13 cellular contexts compared by ENCODE assay signal in genomic region chr20:63973160-63973479, GRCh38. TPM values are rescaled to one million over a fixed set of nuclear protein-coding genes. Genes with fewer than 3 reads are reported as not detected.
DNase-seq lines count a peak whose midpoint lies in the region; ATAC-seq, FAIRE-seq and TF ChIP-seq lines count a peak whose summit lies in the region.
"Had no signal": no experiment of that assay in that cellular context is flagged by ENCODE, and none has a peak within 500 bp of the region (broad histone marks: within the 10 kb centered on the region; RNA-seq: fewer than 3 reads in every experiment).

No MANE protein-coding gene starts in this region.

- 97% methylated on average over 3 of the region's 3 CpGs for WGBS in A549 (ENCODE audit: missing lambda C conversion rate)
- WGBS in GM23248 (ENCODE audit: low coverage in 1 of 2, low lambda C conversion rate in 2 of 2, missing lambda C conversion rate in 2 of 2), 2 experiments = 98% methylated on average over 3 of the region's 3 CpGs

- peak overlapping the region; percentile 90 for H2AFZ ChIP-seq in GM23248

- H3K9me3 Mint-ChIP-seq in chondrocyte (ENCODE audit: low read depth) = no peaks in the 10 kb centered on the region
- no peaks in the 10 kb centered on the region for H3K9me3 Mint-ChIP-seq in naive thymus-derived CD4-positive, alpha-beta T cell
- H3K9me3 Mint-ChIP-seq: activated CD4-positive, alpha-beta T cell treated with anti-CD3 and anti-CD28 coated beads, Interleukin-2, amount 10 ng/mL, durations not matched to agents 7 days and 5 days; activated naive CD8-positive, alpha-beta T cell treated with anti-CD3 and anti-CD28 coated beads, Interleukin-2, amount 50 U/mL, for 24 hours; IgD-negative memory B cell had no signal

- H3K36me3 Mint-ChIP-seq in chondrocyte (ENCODE audit: low read depth) = no peaks in the 10 kb centered on the region
- H3K36me3 Mint-ChIP-seq in naive thymus-derived CD4-positive, alpha-beta T cell = peaks cover 0 to 25% (median 3%) of the 10 kb centered on the region in 5 donors
- H3K36me3 Mint-ChIP-seq: IgD-negative memory B cell had no signal

- CTCF ChIA-PET in A549 (lab: Yijun Ruan, JAX) = interaction anchor here (0.6 to 3.6 kb wide), 54 partner anchors 10 to 750 kb away, joined by 3 to 48 read pairs (median 6); partner anchors contain the start of genes PTK6, TCEA2, TPD52L2 and UCKL1
- CTCF ChIA-PET in naive thymus-derived CD4-positive, alpha-beta T cell (lab: Charles Lee) = interaction anchor here (0.6 to 1.8 kb wide), 12 partner anchors 9 to 750 kb away, joined by 3 to 8 read pairs (median 3); partner anchors contain the start of genes OPRL1 and UCKL1

- TF ChIP-seq POLR2A in A549 (IDR thresholded peaks at IDR 0.05; ENCODE audit: low read length) = no peak

- in situ Hi-C loops in GM23248 (cut with MboI) = no loop called here

- H3K9me3 ChIP-seq in A549 (no peaks in the 10 kb centered on the region), GM23248 (ENCODE audit: low read depth) (no peaks in the 10 kb centered on the region), mucosa of descending colon (no peaks in the 10 kb centered on the region)
- no peaks in the 10 kb centered on the region for H3K9me3 ChIP-seq in naive thymus-derived CD4-positive, alpha-beta T cell (ENCODE audit: control insufficient read depth in 2 of 3, low read length in 3 of 3)
- H3K9me3 ChIP-seq: HAP-1, right atrium auricular region had no signal

- H3K27me3 ChIP-seq in GM23248 (replicated peaks; ENCODE audit: insufficient read depth) = no peaks in the 10 kb centered on the region
- H3K27me3 ChIP-seq in naive thymus-derived CD4-positive, alpha-beta T cell (ENCODE audit: control insufficient read depth in 2 of 2, insufficient read depth in 2 of 2, low read length in 2 of 2) = no peaks in the 10 kb centered on the region
- H3K27me3 ChIP-seq: right atrium auricular region had no signal

- POLR2A ChIA-PET in A549 (lab: Yijun Ruan, JAX) = interaction anchor here (0.6 to 1.8 kb wide), 4 partner anchors 16 to 435 kb away, joined by 3 to 10 read pairs (median 6); partner anchors contain the start of genes PTK6 and TPD52L2
- POLR2A ChIA-PET in naive thymus-derived CD4-positive, alpha-beta T cell (lab: Charles Lee) = interaction anchor here (0.9 to 1.4 kb wide), 5 partner anchors 14 to 345 kb away, joined by 3 to 4 read pairs (median 4); no protein-coding TSS in a partner anchor

- peaks cover 30% of the 10 kb centered on the region for H3K4me1 Mint-ChIP-seq in chondrocyte (ENCODE audit: low read depth)
- peaks cover 31 to 65% (median 57%) of the 10 kb centered on the region in 7 donors for H3K4me1 Mint-ChIP-seq in naive thymus-derived CD4-positive, alpha-beta T cell

- H3K9ac ChIP-seq in GM23248 = no peak overlapping the region

- peaks cover 8% of the 10 kb centered on the region for H3F3A ChIP-seq in GM23248 (ENCODE audit: insufficient read depth)

- no peak for TF ChIP-seq CTCF in A549 (IDR thresholded peaks at IDR 0.05)
- TF ChIP-seq CTCF in chondrocyte (IDR thresholded peaks at IDR 0.05) = no peak
- no peak for TF ChIP-seq CTCF in mucosa of descending colon (IDR thresholded peaks at IDR 0.05)

- H3K36me3 ChIP-seq in GM23248 (ENCODE audit: low read depth) (no peaks in the 10 kb centered on the region), mucosa of descending colon (ENCODE audit: low read depth) (no peaks in the 10 kb centered on the region)
- peaks cover 0 to 14% (median 0%) of the 10 kb centered on the region in 3 experiments for H3K36me3 ChIP-seq in naive thymus-derived CD4-positive, alpha-beta T cell (ENCODE audit: control insufficient read depth in 2 of 3, insufficient read depth in 3 of 3, low read length in 3 of 3)
- H3K36me3 ChIP-seq: right atrium auricular region had no signal

- no peaks in the 10 kb centered on the region for H3K27me3 Mint-ChIP-seq in chondrocyte (ENCODE audit: low read depth)
- peaks cover 0 to 2% (median 0%) of the 10 kb centered on the region in 5 donors for H3K27me3 Mint-ChIP-seq in naive thymus-derived CD4-positive, alpha-beta T cell
- H3K27me3 Mint-ChIP-seq: activated naive CD8-positive, alpha-beta T cell treated with anti-CD3 and anti-CD28 coated beads, Interleukin-2, amount 50 U/mL, for 24 hours; IgD-negative memory B cell had no signal

- peak overlapping the region; percentile 79 for H3K27ac Mint-ChIP-seq in chondrocyte (ENCODE audit: unreplicated experiment)
- H3K27ac Mint-ChIP-seq in naive thymus-derived CD4-positive, alpha-beta T cell = peak overlapping the region in 7 of 9 donors; percentile 2 to 88 (median 38)
- H3K27ac Mint-ChIP-seq: activated CD4-positive, alpha-beta T cell treated with anti-CD3 and anti-CD28 coated beads, Interleukin-2, amount 10 ng/mL, durations not matched to agents 7 days and 5 days; activated naive CD8-positive, alpha-beta T cell treated with anti-CD3 and anti-CD28 coated beads, Interleukin-2, amount 50 U/mL, for 24 hours had no signal

- H3K4me3 Mint-ChIP-seq in chondrocyte (ENCODE audit: unreplicated experiment) = peak overlapping the region; percentile 64
- H3K4me3 Mint-ChIP-seq in naive thymus-derived CD4-positive, alpha-beta T cell = peak overlapping the region in 1 of 10 donors; percentile 21
- H3K4me3 Mint-ChIP-seq: activated CD4-positive, alpha-beta T cell treated with anti-CD3 and anti-CD28 coated beads, Interleukin-2, amount 10 ng/mL, durations not matched to agents 7 days and 5 days; activated naive CD8-positive, alpha-beta T cell treated with anti-CD3 and anti-CD28 coated beads, Interleukin-2, amount 50 U/mL, for 24 hours had no signal

- ATAC-seq in A549 = no peak
- ATAC-seq in naive thymus-derived CD4-positive, alpha-beta T cell = no peak
- ATAC-seq in mucosa of descending colon = no peak
- ATAC-seq in GM21367 (IDR thresholded peaks at IDR 0.05; ENCODE audit: unreplicated experiment) = no peak

- no peak for TF ChIP-seq EP300 in A549 (IDR thresholded peaks at IDR 0.05)

- H3K27ac ChIP-seq in A549 (no peak overlapping the region; a peak in 1 of 6 replicates), GM23248 (no peak overlapping the region)
- no peak overlapping the region for H3K27ac ChIP-seq in naive thymus-derived CD4-positive, alpha-beta T cell (ENCODE audit: low read depth, low read length)

- H3K4me3 ChIP-seq in A549 = no peak overlapping the region
- no peak overlapping the region for H3K4me3 ChIP-seq in GM23248
- H3K4me3 ChIP-seq in naive thymus-derived CD4-positive, alpha-beta T cell (ENCODE audit: low read length) = no peak overlapping the region
- H3K4me3 ChIP-seq in mucosa of descending colon = no peak overlapping the region

- peaks cover 43% of the 10 kb centered on the region for H3K4me1 ChIP-seq in A549
- peaks cover 5% of the 10 kb centered on the region for H3K4me1 ChIP-seq in GM23248 (ENCODE audit: insufficient read depth)
- peaks cover 17 to 33% of the 10 kb centered on the region in 2 donors for H3K4me1 ChIP-seq in naive thymus-derived CD4-positive, alpha-beta T cell (ENCODE audit: control insufficient read depth in 2 of 2, insufficient read depth in 2 of 2, low read length in 2 of 2)
- peaks cover 12% of the 10 kb centered on the region for H3K4me1 ChIP-seq in mucosa of descending colon (ENCODE audit: low read depth)

- no peaks in the 10 kb centered on the region for H3K9me2 ChIP-seq in GM23248 (ENCODE audit: insufficient read depth)

- H4K20me1 ChIP-seq in GM23248 (ENCODE audit: insufficient read depth) = no peaks in the 10 kb centered on the region

- H3K79me2 ChIP-seq in GM23248 (ENCODE audit: insufficient read depth) = peaks cover 12% of the 10 kb centered on the region

- FAIRE-seq in A549 (lab: Jason Lieb, UNC) = no peak

- no peak for TF ChIP-seq RAD21 in A549 (conservative IDR thresholded peaks at IDR 0.05 in 1 of 2, IDR thresholded peaks at IDR 0.05 in 1 of 2)

- no peak for DNase-seq in A549 (ENCODE audit: low read depth in 1 of 2, low spot score in 1 of 2)
- no peak for DNase-seq in GM23248
- DNase-seq in chondrocyte (ENCODE audit: low spot score) = no peak
- DNase-seq in naive thymus-derived CD4-positive, alpha-beta T cell = no peak
- DNase-seq in NCI-H1105 treated with DMSO at 0.1 percent for 48 hours (lab: John Stamatoyannopoulos, UW) = no peak
- no peak for DNase-seq in DMS79 treated with DMSO at 0.1 percent for 48 hours (lab: John Stamatoyannopoulos, UW)
- DNase-seq in mucosa of descending colon = no peak

- H3K4me2 ChIP-seq in A549 (peak overlapping the region; percentile 75; the same call in 2 of the 3 replicates), GM23248 (ENCODE audit: unreplicated experiment) (peak overlapping the region; percentile 82)

- intact Hi-C loops in naive thymus-derived CD4-positive, alpha-beta T cell (cut with micrococcal nuclease) = loop anchor here (1.0 to 5.0 kb wide), 6 partner anchors 64 to 701 kb away; partner anchors contain the start of genes ARFRP1 (in 2 of the 2), ARFGAP1 (in 1 of the 2), PTK6 (in 1 of the 2) and ZGPAT (in 1 of the 2)
- intact Hi-C loops in mucosa of descending colon (cut with DNase I, micrococcal nuclease) = loop anchor here (5.0 kb wide), 1 partner anchor 436 kb away; the partner anchor contains the start of gene PTK6 (in 2 of the 2)

RNA-seq across cellular contexts. Expression of gene ZNF512B, which starts 3.4 kb away (rescaled TPM):
- polyA plus RNA-seq in A549 (2011; rRNA removed) = 2.1 and 3.2 TPM in 2 replicates
- polyA plus RNA-seq in A549 (2012; cell fraction: cytosol; rRNA removed) = 7.0 and 9.7 TPM in 2 replicates
- polyA plus RNA-seq in A549 (2012; cell fraction: nucleus; rRNA removed) = 31.8 and 33.6 TPM in 2 replicates
- 14.4 to 17.6 TPM (median 16.8 TPM) in 3 replicates for polyA plus RNA-seq in A549 (2017; fragmentation: RNase III; extraction: RNeasy Plus Mini Kit Qiagen cat#74134 plus additional on column Dnase treatment)
- 3.2 and 4.1 TPM in 2 replicates for polyA minus RNA-seq in A549 (2011; rRNA and poly(A)+ RNA removed)
- 16.4 and 16.6 TPM in 2 replicates for total RNA-seq in GM23248 (2014; rRNA removed; shearing (Covaris generic))
- 1.2 and 1.5 TPM in 2 replicates for polyA plus RNA-seq in GM23248 (2016; fragmentation: Nextera tagmentation; extraction: Ambion mirVana)
- 36.5 to 44.3 TPM (median 37.2 TPM) in 3 replicates for total RNA-seq in chondrocyte
- 10 to 100 TPM; 17.7 to 29.8 (median 26.3) TPM for total RNA-seq in naive thymus-derived CD4-positive, alpha-beta T cell
- polyA plus RNA-seq in naive thymus-derived CD4-positive, alpha-beta T cell = 1 to 10 TPM; 1.1 to 2.4 TPM
- total RNA-seq in mucosa of descending colon = 10 to 100 TPM in 1 of 3 donors, 1 to 10 TPM in 2; 1.8 to 14.7 (median 3.9) TPM

RNA-seq across cellular contexts. Expression of gene SAMD10, which starts 6.3 kb away (rescaled TPM):
- polyA plus RNA-seq in A549 (2011; rRNA removed) = not detected in 2 replicates
- polyA plus RNA-seq in A549 (2012; cell fraction: cytosol; rRNA removed) = not detected in 2 replicates
- polyA plus RNA-seq in A549 (2012; cell fraction: nucleus; rRNA removed) = 0.06 TPM in 1 of 2 replicates, not detected in the other
- not detected in 3 replicates for polyA plus RNA-seq in A549 (2017; fragmentation: RNase III; extraction: RNeasy Plus Mini Kit Qiagen cat#74134 plus additional on column Dnase treatment)
- not detected in 2 replicates for polyA minus RNA-seq in A549 (2011; rRNA and poly(A)+ RNA removed)
- total RNA-seq in GM23248 (2014; rRNA removed; shearing (Covaris generic)) = 0.38 and 1.3 TPM in 2 replicates
- 1.3 and 1.7 TPM in 2 replicates for polyA plus RNA-seq in GM23248 (2016; fragmentation: Nextera tagmentation; extraction: Ambion mirVana)
- total RNA-seq in chondrocyte = 3.8 to 4.7 TPM (median 4.3 TPM) in 3 replicates
- 10 to 100 TPM; 10.2 to 37.8 (median 22.7) TPM for total RNA-seq in naive thymus-derived CD4-positive, alpha-beta T cell
- polyA plus RNA-seq in naive thymus-derived CD4-positive, alpha-beta T cell = 10 to 100 TPM; 11.5 to 14.2 TPM
- 1 to 10 TPM; 3.8 to 7.9 (median 5.6) TPM for total RNA-seq in mucosa of descending colon

RNA-seq across cellular contexts. Expression of gene PRPF6, which starts 7.8 kb away (rescaled TPM):
- polyA plus RNA-seq in A549 (2011; rRNA removed) (42.8 and 47.5 TPM in 2 replicates), A549 (2017; fragmentation: RNase III; extraction: RNeasy Plus Mini Kit Qiagen cat#74134 plus additional on column Dnase treatment) (47.2 to 48.9 TPM (median 48.7 TPM) in 3 replicates), GM23248 (2016; fragmentation: Nextera tagmentation; extraction: Ambion mirVana) (54.8 and 59.4 TPM in 2 replicates)
- 40.6 and 45.2 TPM in 2 replicates for polyA plus RNA-seq in A549 (2012; cell fraction: cytosol; rRNA removed)
- polyA plus RNA-seq in A549 (2012; cell fraction: nucleus; rRNA removed) = 63.4 and 66.2 TPM in 2 replicates
- polyA minus RNA-seq in A549 (2011; rRNA and poly(A)+ RNA removed) = 55.3 and 55.5 TPM in 2 replicates
- total RNA-seq in GM23248 (2014; rRNA removed; shearing (Covaris generic)) = 39.0 and 47.1 TPM in 2 replicates
- total RNA-seq in chondrocyte (49.0 to 56.6 TPM (median 49.5 TPM) in 3 replicates), mucosa of descending colon (10 to 100 TPM; 51.2 to 64.4 (median 59.1) TPM)
- total RNA-seq in naive thymus-derived CD4-positive, alpha-beta T cell = 10 to 100 TPM; 71.2 to 95.8 (median 82.9) TPM
- 100 to 1,000 TPM in 1 of 2 donors, 10 to 100 TPM in 1; 86.9 to 127 TPM for polyA plus RNA-seq in naive thymus-derived CD4-positive, alpha-beta T cell

RNA-seq across cellular contexts. Expression of gene UCKL1, which starts 16.9 kb away (rescaled TPM):
- 19.1 and 21.6 TPM in 2 replicates for polyA plus RNA-seq in A549 (2011; rRNA removed)
- polyA plus RNA-seq in A549 (2012; cell fraction: cytosol; rRNA removed) = 72.6 and 86.0 TPM in 2 replicates
- 183 and 244 TPM in 2 replicates for polyA plus RNA-seq in A549 (2012; cell fraction: nucleus; rRNA removed)
- 30.4 to 32.5 TPM (median 31.8 TPM) in 3 replicates for polyA plus RNA-seq in A549 (2017; fragmentation: RNase III; extraction: RNeasy Plus Mini Kit Qiagen cat#74134 plus additional on column Dnase treatment)
- 18.6 and 20.3 TPM in 2 replicates for polyA minus RNA-seq in A549 (2011; rRNA and poly(A)+ RNA removed)
- 17.6 and 21.5 TPM in 2 replicates for total RNA-seq in GM23248 (2014; rRNA removed; shearing (Covaris generic))
- polyA plus RNA-seq in GM23248 (2016; fragmentation: Nextera tagmentation; extraction: Ambion mirVana) = 28.8 and 33.4 TPM in 2 replicates
- 24.3 to 27.5 TPM (median 27.2 TPM) in 3 replicates for total RNA-seq in chondrocyte
- total RNA-seq in naive thymus-derived CD4-positive, alpha-beta T cell = 10 to 100 TPM; 42.0 to 49.0 (median 46.6) TPM
- polyA plus RNA-seq in naive thymus-derived CD4-positive, alpha-beta T cell = 10 to 100 TPM; 20.5 to 33.0 TPM
- 10 to 100 TPM; 37.4 to 57.8 (median 43.6) TPM for total RNA-seq in mucosa of descending colon
